ENCODE assay signal across 1 cellular context in the genomic region with DNA sequence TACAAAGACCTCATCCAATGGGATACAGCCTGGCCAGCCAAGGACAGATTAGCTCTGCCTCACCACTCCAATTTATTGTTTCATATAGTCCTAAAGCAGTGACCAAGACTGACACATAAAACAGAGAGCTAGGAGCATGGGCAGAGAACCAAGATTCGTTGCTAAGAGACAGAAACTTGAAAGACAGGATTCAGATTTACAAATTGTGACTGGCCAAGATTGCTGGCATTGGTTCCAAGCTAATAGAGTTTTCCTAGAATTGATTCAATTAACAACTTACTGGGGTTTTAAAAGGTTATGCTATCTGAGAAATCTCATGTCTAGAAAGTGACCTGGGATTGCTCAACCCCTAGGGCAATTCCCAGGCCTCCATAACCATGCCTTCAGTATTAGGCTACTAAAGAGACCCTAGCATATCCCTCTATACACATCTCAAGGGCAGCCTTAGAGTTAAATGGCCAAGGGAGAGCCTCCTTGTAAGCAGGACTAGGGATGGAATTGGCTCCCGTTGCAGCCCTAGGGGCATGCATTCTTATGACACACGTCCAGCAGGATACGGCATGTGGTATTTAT.
TF ChIP-seq lines count a peak whose summit lies in the region.

No MANE protein-coding gene starts in this region.

TF ChIP-seq in SK-N-SH, 30 proteins besides CTCF, POLR2A, EP300 and RAD21 (continued from another document):
- no peak for TF ChIP-seq IRF3 (IDR thresholded peaks at IDR 0.05; ENCODE audit: low read depth, low read length)
- no peak for TF ChIP-seq RFX5 (IDR thresholded peaks at IDR 0.05; ENCODE audit: low read length)
- TF ChIP-seq MEF2A (IDR thresholded peaks at IDR 0.05; ENCODE audit: borderline replicate concordance, low read depth) = no peak
- TF ChIP-seq, protein P1, sequence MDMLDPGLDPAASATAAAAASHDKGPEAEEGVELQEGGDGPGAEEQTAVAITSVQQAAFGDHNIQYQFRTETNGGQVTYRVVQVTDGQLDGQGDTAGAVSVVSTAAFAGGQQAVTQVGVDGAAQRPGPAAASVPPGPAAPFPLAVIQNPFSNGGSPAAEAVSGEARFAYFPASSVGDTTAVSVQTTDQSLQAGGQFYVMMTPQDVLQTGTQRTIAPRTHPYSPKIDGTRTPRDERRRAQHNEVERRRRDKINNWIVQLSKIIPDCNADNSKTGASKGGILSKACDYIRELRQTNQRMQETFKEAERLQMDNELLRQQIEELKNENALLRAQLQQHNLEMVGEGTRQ (IDR thresholded peaks at IDR 0.05; ENCODE audit: borderline replicate concordance, low read depth, low read length) = no peak
- no peak for TF ChIP-seq EZH2phosphoT487 (IDR thresholded peaks at IDR 0.05; ENCODE audit: borderline replicate concordance, low read depth)
